In genomic region chr20:34872604-34873224, GRCh38 we compare ENCODE assay signal across 8 cellular contexts. TPM values are rescaled to one million over a fixed set of nuclear protein-coding genes. Genes with fewer than 3 reads are reported as not detected.
DNase-seq lines count a peak whose midpoint lies in the region; ATAC-seq and TF ChIP-seq lines count a peak whose summit lies in the region.

GGT7 (minus strand) TSS chr20:34872856; CDS start chr20:34872815, 41 bp downstream.

- CTCF ChIA-PET in activated CD4-positive, alpha-beta T cell treated with anti-CD3 and anti-CD28 coated beads, Interleukin-2, amount 10 ng/mL, durations not matched to agents 7 days and 5 days (lab: Charles Lee), result interaction anchor here (0.6 to 5.2 kb wide), 13 partner anchors 12 to 223 kb away, joined by 3 to 29 read pairs (median 6); partner anchors contain the start of genes GSS and MYH7B

- ATAC-seq in HG03108 (IDR thresholded peaks at IDR 0.05; ENCODE audit: unreplicated experiment), result peak; percentile 38
- ATAC-seq in left lobe of liver, result peak; percentile 54
- no peak for ATAC-seq in HG03439 (IDR thresholded peaks at IDR 0.05; ENCODE audit: unreplicated experiment)

- H3K27me3 Mint-ChIP-seq in activated CD4-positive, alpha-beta T cell treated with anti-CD3 and anti-CD28 coated beads, Interleukin-2, amount 10 ng/mL, durations not matched to agents 7 days and 5 days, result peaks cover 3% of the 10 kb centered on the region

- H3K4me3 ChIP-seq in coronary artery, result peak within 1 kb of the TSS; percentile 74

- no peaks in the 10 kb centered on the region for H3K9me3 Mint-ChIP-seq in activated CD4-positive, alpha-beta T cell treated with anti-CD3 and anti-CD28 coated beads, Interleukin-2, amount 10 ng/mL, durations not matched to agents 7 days and 5 days

- TF ChIP-seq CTCF in coronary artery (IDR thresholded peaks at IDR 0.05), result peak; percentile 53

- peak within 1 kb of the TSS; percentile 82 for H3K27ac Mint-ChIP-seq in activated CD4-positive, alpha-beta T cell treated with anti-CD3 and anti-CD28 coated beads, Interleukin-2, amount 10 ng/mL, durations not matched to agents 7 days and 5 days

- peaks cover 58% of the 10 kb centered on the region for H3K4me1 Mint-ChIP-seq in activated CD4-positive, alpha-beta T cell treated with anti-CD3 and anti-CD28 coated beads, Interleukin-2, amount 10 ng/mL, durations not matched to agents 7 days and 5 days

- peaks cover 2% of the 10 kb centered on the region for H3K36me3 Mint-ChIP-seq in activated CD4-positive, alpha-beta T cell treated with anti-CD3 and anti-CD28 coated beads, Interleukin-2, amount 10 ng/mL, durations not matched to agents 7 days and 5 days (ENCODE audit: low read depth)

- peak within 1 kb of the TSS; percentile 66 to 70 for H3K27ac ChIP-seq in coronary artery

- peak within 1 kb of the TSS; percentile 71 for H3K4me3 Mint-ChIP-seq in activated CD4-positive, alpha-beta T cell treated with anti-CD3 and anti-CD28 coated beads, Interleukin-2, amount 10 ng/mL, durations not matched to agents 7 days and 5 days

- POLR2A ChIA-PET in activated CD4-positive, alpha-beta T cell treated with anti-CD3 and anti-CD28 coated beads, Interleukin-2, amount 10 ng/mL, durations not matched to agents 7 days and 5 days (lab: Charles Lee), result no interaction called here

- peak; percentile 44 for DNase-seq in GM04504 (ENCODE audit: low read depth)
- peak; percentile 77 for DNase-seq in NCI-H510A (lab: John Stamatoyannopoulos, UW)
- peak; percentile 84 for DNase-seq in activated CD4-positive, alpha-beta T cell treated with anti-CD3 and anti-CD28 coated beads, Interleukin-2, amount 10 ng/mL, durations not matched to agents 7 days and 5 days
- peak; percentile 86 for DNase-seq in coronary artery (ENCODE audit: low spot score)
- DNase-seq in left lobe of liver (ENCODE audit: low spot score), result peak; percentile 82
- peak; percentile 87 for DNase-seq in stimulated activated CD4-positive, alpha-beta T cell treated with anti-CD3 and anti-CD28 coated beads, Interleukin-1b, Interleukin-23, amount 100 ng/mL, for 48 hours

RNA-seq across cellular contexts. Expression of gene GGT7, which starts in this region (rescaled TPM):
- total RNA-seq in activated CD4-positive, alpha-beta T cell treated with anti-CD3 and anti-CD28 coated beads, Interleukin-2, amount 10 ng/mL, durations not matched to agents 7 days and 5 days, result 1 to 10 TPM; 5.7 to 7.2 TPM
- 9.9 TPM for total RNA-seq in left lobe of liver
